In genomic region chr2:45104429-45104828, GRCh38 we compare ENCODE assay signal across 21 cellular contexts.
A peak's percentile ranks its signal among the peaks of the same experiment; 100 is the strongest.
DNase-seq lines count a peak whose midpoint lies in the region; ATAC-seq and TF ChIP-seq lines count a peak whose summit lies in the region.
"Had no signal": no experiment of that assay in that cellular context is flagged by ENCODE, and none has a peak within 500 bp of the region (broad histone marks: within the 10 kb centered on the region; RNA-seq: fewer than 3 reads in every experiment).

No MANE protein-coding gene starts in this region.

- CTCF ChIA-PET in activated CD8-positive, alpha-beta memory T cell treated with anti-CD3 and anti-CD28 coated beads, Interleukin-2, amount 10 ng/mL, durations not matched to agents 7 days and 5 days (lab: Charles Lee): no interaction called here

- peak; percentile 11 for DNase-seq in activated CD8-positive, alpha-beta memory T cell treated with anti-CD3 and anti-CD28 coated beads, Interleukin-2, amount 10 ng/mL, durations not matched to agents 7 days and 5 days
- no peak for DNase-seq in activated CD8-positive, alpha-beta memory T cell treated with anti-CD3 and anti-CD28 coated beads for 24 hours
- DNase-seq in brain microvascular endothelial cell: no peak
- DNase-seq in fibroblast of gingiva (ENCODE audit: low read depth): peak; percentile 14
- no peak for DNase-seq in activated effector memory CD4-positive, alpha-beta T cell treated with Interleukin-2 at 50 U/mL for 16 hours
- no peak for DNase-seq in NCI-H446 treated with DMSO at 0.1 percent for 48 hours (lab: John Stamatoyannopoulos, UW)
- DNase-seq in type B pancreatic cell (ENCODE audit: extremely low spot score, unreplicated experiment): no peak
- DNase-seq: AML-193; Caco-2; CD4-positive, alpha-beta T cell; DMS153; DMS79; GDM1; GM23248; HCEC 1CT; HFFc6; IMR-90 had no signal

- H3K4me3 ChIP-seq in brain microvascular endothelial cell (ENCODE audit: low read depth, low read length): no peak overlapping the region
- H3K4me3 ChIP-seq: A549, GM23248, K562 had no signal

- TF ChIP-seq CTCF in brain microvascular endothelial cell (IDR thresholded peaks at IDR 0.05; ENCODE audit: low read depth, low read length, missing control alignments) (peak; percentile 5), type B pancreatic cell (conservative IDR thresholded peaks at IDR 0.05) (no peak)

- ATAC-seq in activated CD8-positive, alpha-beta memory T cell treated with anti-CD3 and anti-CD28 coated beads, Interleukin-2, amount 10 ng/mL, durations not matched to agents 7 days and 5 days: no peak
- ATAC-seq: A549, K562 had no signal

- no peaks in the 10 kb centered on the region for H3K36me3 Mint-ChIP-seq in activated CD8-positive, alpha-beta memory T cell treated with anti-CD3 and anti-CD28 coated beads, Interleukin-2, amount 10 ng/mL, durations not matched to agents 7 days and 5 days
- H3K36me3 Mint-ChIP-seq in type B pancreatic cell: no peaks in the 10 kb centered on the region

- H3K27ac ChIP-seq in brain microvascular endothelial cell: no peak overlapping the region
- H3K27ac ChIP-seq: 22Rv1, A549, C4-2B, GM23248 had no signal

- peaks cover 45% of the 10 kb centered on the region for H3K27me3 Mint-ChIP-seq in activated CD8-positive, alpha-beta memory T cell treated with anti-CD3 and anti-CD28 coated beads, Interleukin-2, amount 10 ng/mL, durations not matched to agents 7 days and 5 days
- peaks cover 3% of the 10 kb centered on the region for H3K27me3 Mint-ChIP-seq in type B pancreatic cell

- in situ Hi-C loops in brain microvascular endothelial cell (cut with HindIII; ENCODE audit: low pct_ligation_motif_present, low sequenced_read_pairs): no loop called here

- H3K4me3 Mint-ChIP-seq in activated CD8-positive, alpha-beta memory T cell treated with anti-CD3 and anti-CD28 coated beads, Interleukin-2, amount 10 ng/mL, durations not matched to agents 7 days and 5 days: no peak overlapping the region
- H3K4me3 Mint-ChIP-seq in type B pancreatic cell: no peak overlapping the region
- H3K4me3 Mint-ChIP-seq: CD4-positive, alpha-beta T cell; HFFc6 had no signal

- H3K9me3 Mint-ChIP-seq in activated CD8-positive, alpha-beta memory T cell treated with anti-CD3 and anti-CD28 coated beads, Interleukin-2, amount 10 ng/mL, durations not matched to agents 7 days and 5 days (ENCODE audit: low read depth): no peaks in the 10 kb centered on the region
- no peaks in the 10 kb centered on the region for H3K9me3 Mint-ChIP-seq in type B pancreatic cell
- H3K9me3 Mint-ChIP-seq: HFFc6 had no signal

- no peak overlapping the region for H3K27ac Mint-ChIP-seq in activated CD8-positive, alpha-beta memory T cell treated with anti-CD3 and anti-CD28 coated beads, Interleukin-2, amount 10 ng/mL, durations not matched to agents 7 days and 5 days
- H3K27ac Mint-ChIP-seq in type B pancreatic cell: no peak overlapping the region
- H3K27ac Mint-ChIP-seq: CD4-positive, alpha-beta T cell; HFFc6 had no signal

- H3K27me3 ChIP-seq in brain microvascular endothelial cell (replicated peaks): no peaks in the 10 kb centered on the region

- H3K4me1 Mint-ChIP-seq in activated CD8-positive, alpha-beta memory T cell treated with anti-CD3 and anti-CD28 coated beads, Interleukin-2, amount 10 ng/mL, durations not matched to agents 7 days and 5 days: no peaks in the 10 kb centered on the region
- H3K4me1 Mint-ChIP-seq in type B pancreatic cell (ENCODE audit: unreplicated experiment): no peaks in the 10 kb centered on the region

- H3K36me3 ChIP-seq in brain microvascular endothelial cell (replicated peaks): no peaks in the 10 kb centered on the region

Comparison
In these comparisons a context has a peak if more than half of its experiments do, and no peak if none do; other contexts are left out.
1. DNase-seq: peak in activated CD8-positive, alpha-beta memory T cell treated with anti-CD3 and anti-CD28 coated beads, Interleukin-2, amount 10 ng/mL, durations not matched to agents 7 days and 5 days (single experiment) and fibroblast of gingiva (single experiment); none in activated CD8-positive, alpha-beta memory T cell treated with anti-CD3 and anti-CD28 coated beads for 24 hours (single experiment), brain microvascular endothelial cell (single experiment), activated effector memory CD4-positive, alpha-beta T cell treated with Interleukin-2 at 50 U/mL for 16 hours (single experiment), NCI-H446 treated with DMSO at 0.1 percent for 48 hours (single experiment) and type B pancreatic cell (single experiment).